Comparison of ENCODE assay signal across 1 cellular context in genomic region chr3:4849739-4850138, GRCh38.
TF ChIP-seq lines count a peak whose summit lies in the region.

No MANE protein-coding gene starts in this region.

TF ChIP-seq in K562, 482 proteins besides CTCF, POLR2A, EP300 and RAD21 (continued from another document):
- TF ChIP-seq MGA (IDR thresholded peaks at IDR 0.05), result no peak
- no peak for TF ChIP-seq POLR2G (IDR thresholded peaks at IDR 0.05; ENCODE audit: low read depth, low read length)
- no peak for TF ChIP-seq FOXK2 (conservative IDR thresholded peaks at IDR 0.05 in 1 of 2, IDR thresholded peaks at IDR 0.05 in 1 of 2; ENCODE audit: low read depth in 2 of 2)
- peak; percentile 99 for TF ChIP-seq ZNF316 (IDR thresholded peaks at IDR 0.05)
- TF ChIP-seq CAMTA2 (CRISPR knock-in tag; conservative IDR thresholded peaks at IDR 0.05), result no peak
- no peak for TF ChIP-seq SAFB (IDR thresholded peaks at IDR 0.05; ENCODE audit: borderline replicate concordance, low read depth, low read length)
- TF ChIP-seq USF1 (CRISPR knock-in tag; IDR thresholded peaks at IDR 0.05), result no peak
- no peak for TF ChIP-seq TRIM24 (IDR thresholded peaks at IDR 0.05)
- TF ChIP-seq ZBTB40 (IDR thresholded peaks at IDR 0.05), result peak; percentile 70
- TF ChIP-seq ZBTB40 (CRISPR knock-in tag; IDR thresholded peaks at IDR 0.05), result no peak
- no peak for TF ChIP-seq TRIM28 (IDR thresholded peaks at IDR 0.05)
